In the genomic region with DNA sequence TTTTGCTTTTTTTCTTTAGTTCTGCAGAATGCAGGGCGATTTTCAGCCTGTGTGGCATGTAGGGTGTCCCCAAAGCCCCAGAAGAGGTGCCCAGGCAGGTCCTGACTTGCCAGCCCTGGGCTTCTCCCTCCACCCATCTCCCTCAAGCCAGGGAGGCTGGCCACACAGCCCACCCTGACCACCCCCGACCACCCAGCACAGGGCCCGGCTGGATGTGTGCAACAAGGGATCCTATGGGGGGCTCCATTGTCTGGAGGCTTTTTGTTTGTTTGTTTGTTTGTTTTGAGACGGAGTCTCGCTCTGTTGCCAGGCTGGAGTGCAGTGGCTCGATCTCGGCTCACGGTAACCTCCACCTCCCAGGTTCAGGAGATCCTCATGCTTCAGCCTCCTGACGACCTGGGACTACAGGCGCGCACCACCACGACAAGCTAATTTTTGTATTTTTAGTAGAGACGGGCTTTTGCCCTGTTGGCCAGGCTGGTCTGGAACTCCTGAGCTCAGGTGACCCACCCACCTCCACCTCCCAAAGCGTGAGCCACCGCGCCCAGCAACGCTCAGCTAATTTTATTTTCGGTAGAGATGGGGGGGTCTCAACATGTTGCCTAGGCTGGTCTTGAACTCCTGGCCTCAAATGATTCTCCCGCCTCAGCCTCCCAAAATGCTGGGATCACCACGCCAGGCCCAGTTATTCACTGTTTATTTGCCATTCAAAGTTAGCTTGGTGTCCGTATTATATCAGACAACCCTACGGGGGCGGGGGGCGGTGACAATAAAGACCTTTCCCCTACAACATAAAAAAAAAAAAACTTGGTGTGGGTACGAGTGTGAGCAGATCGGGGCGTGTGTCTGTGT, we compare ENCODE assay signal across 8 cellular contexts. TPM values are rescaled to one million over a fixed set of nuclear protein-coding genes. Genes with fewer than 3 reads are reported as not detected.
DNase-seq lines count a peak whose midpoint lies in the region; ATAC-seq and TF ChIP-seq lines count a peak whose summit lies in the region.

No MANE protein-coding gene starts in this region.

- no peak for DNase-seq in activated T-cell treated with anti-CD3 and anti-CD28 coated beads, Interleukin-2, amount 50 U/mL, for 24 hours
- no peak for DNase-seq in activated T-cell treated with anti-CD3 and anti-CD28 coated beads, Interleukin-2, amount 50 U/mL, for 48 hours
- no peak for DNase-seq in type B pancreatic cell (ENCODE audit: extremely low spot score, unreplicated experiment)
- no peak for DNase-seq in NCI-H2029 (lab: John Stamatoyannopoulos, UW)
- no peak for DNase-seq in AG08395 (ENCODE audit: low spot score)

- H3K27me3 ChIP-seq in muscle layer of colon (ENCODE audit: control insufficient read depth in 1 of 2, insufficient read depth in 2 of 2, low read length in 2 of 2): no peaks in the 10 kb centered on the region

- peaks cover 39% of the 10 kb centered on the region for H3K4me1 ChIP-seq in muscle layer of colon (ENCODE audit: insufficient read depth, low read length)

- H3K9ac ChIP-seq in muscle layer of colon (ENCODE audit: low read length): no peak overlapping the region

- H3K4me3 ChIP-seq in muscle layer of colon (ENCODE audit: low read depth in 1 of 2, low read length in 2 of 2): no peak overlapping the region

- no peaks in the 10 kb centered on the region for H3K9me3 ChIP-seq in muscle layer of colon (ENCODE audit: low read length)

- no peak for TF ChIP-seq CTCF in brain (conservative IDR thresholded peaks at IDR 0.05)
- no peak for TF ChIP-seq CTCF in type B pancreatic cell (conservative IDR thresholded peaks at IDR 0.05)

- no peak overlapping the region for H3K4me3 Mint-ChIP-seq in activated T-cell treated with anti-CD3 and anti-CD28 coated beads, Interleukin-2, amount 50 U/mL, for 24 hours
- H3K4me3 Mint-ChIP-seq in brain (peak overlapping the region in 3 of 5 experiments; percentile 61 to 76 (median 67)), type B pancreatic cell (peak overlapping the region; percentile 62)

- peaks cover 54% of the 10 kb centered on the region for H3K4me1 Mint-ChIP-seq in activated T-cell treated with anti-CD3 and anti-CD28 coated beads, Interleukin-2, amount 50 U/mL, for 24 hours (ENCODE audit: low read depth)
- H3K4me1 Mint-ChIP-seq in brain (peaks cover 63% of the 10 kb centered on the region), type B pancreatic cell (ENCODE audit: unreplicated experiment) (peaks cover 18% of the 10 kb centered on the region)

- peak overlapping the region; percentile 100 for H3K27ac ChIP-seq in muscle layer of colon (ENCODE audit: low read depth, low read length)

- no peak for ATAC-seq in HG02870 (IDR thresholded peaks at IDR 0.05; ENCODE audit: unreplicated experiment)

- H3K27ac Mint-ChIP-seq in activated T-cell treated with anti-CD3 and anti-CD28 coated beads, Interleukin-2, amount 50 U/mL, for 24 hours: peak overlapping the region; percentile 70
- peak overlapping the region; percentile 85 to 98 (median 94) for H3K27ac Mint-ChIP-seq in brain
- H3K27ac Mint-ChIP-seq in type B pancreatic cell: peak overlapping the region; percentile 70

- no peaks in the 10 kb centered on the region for H3K27me3 Mint-ChIP-seq in activated T-cell treated with anti-CD3 and anti-CD28 coated beads, Interleukin-2, amount 50 U/mL, for 24 hours
- no peaks in the 10 kb centered on the region for H3K27me3 Mint-ChIP-seq in brain
- no peaks in the 10 kb centered on the region for H3K27me3 Mint-ChIP-seq in type B pancreatic cell

- no peaks in the 10 kb centered on the region for H3K9me3 Mint-ChIP-seq in activated T-cell treated with anti-CD3 and anti-CD28 coated beads, Interleukin-2, amount 50 U/mL, for 24 hours
- H3K9me3 Mint-ChIP-seq in brain: no peaks in the 10 kb centered on the region
- H3K9me3 Mint-ChIP-seq in type B pancreatic cell: no peaks in the 10 kb centered on the region

- H3K36me3 Mint-ChIP-seq in activated T-cell treated with anti-CD3 and anti-CD28 coated beads, Interleukin-2, amount 50 U/mL, for 24 hours (ENCODE audit: low read depth): peaks cover 5% of the 10 kb centered on the region
- H3K36me3 Mint-ChIP-seq in brain (no peaks in the 10 kb centered on the region), type B pancreatic cell (no peaks in the 10 kb centered on the region)

- no peaks in the 10 kb centered on the region for H3K36me3 ChIP-seq in muscle layer of colon (ENCODE audit: insufficient read depth, low read length)

RNA-seq across cellular contexts. Expression of a gene that starts 7.8 kb away (rescaled TPM):
- polyA plus RNA-seq in brain (ENCODE audit: insufficient read depth, low read depth, low replicate concordance): 64.7 TPM
- total RNA-seq in type B pancreatic cell (ENCODE audit: low replicate concordance): 118 and 120 TPM in 2 replicates

RNA-seq across cellular contexts. Expression of a gene that starts 37.3 kb away (rescaled TPM):
- 40.1 TPM for polyA plus RNA-seq in brain (ENCODE audit: insufficient read depth, low read depth, low replicate concordance)
- total RNA-seq in type B pancreatic cell (ENCODE audit: low replicate concordance): 34.6 and 37.8 TPM in 2 replicates

RNA-seq across cellular contexts. Expression of a gene that starts 37.9 kb away (rescaled TPM):
- polyA plus RNA-seq in brain (ENCODE audit: insufficient read depth, low read depth, low replicate concordance): 11.8 TPM
- 4.9 and 7.4 TPM in 2 replicates for total RNA-seq in type B pancreatic cell (ENCODE audit: low replicate concordance)

RNA-seq across cellular contexts. Expression of a gene that starts 43.3 kb away (rescaled TPM):
- polyA plus RNA-seq in brain (ENCODE audit: insufficient read depth, low read depth, low replicate concordance): 195 TPM
- total RNA-seq in type B pancreatic cell (ENCODE audit: low replicate concordance): 72.5 and 118 TPM in 2 replicates
